In the genomic region with DNA sequence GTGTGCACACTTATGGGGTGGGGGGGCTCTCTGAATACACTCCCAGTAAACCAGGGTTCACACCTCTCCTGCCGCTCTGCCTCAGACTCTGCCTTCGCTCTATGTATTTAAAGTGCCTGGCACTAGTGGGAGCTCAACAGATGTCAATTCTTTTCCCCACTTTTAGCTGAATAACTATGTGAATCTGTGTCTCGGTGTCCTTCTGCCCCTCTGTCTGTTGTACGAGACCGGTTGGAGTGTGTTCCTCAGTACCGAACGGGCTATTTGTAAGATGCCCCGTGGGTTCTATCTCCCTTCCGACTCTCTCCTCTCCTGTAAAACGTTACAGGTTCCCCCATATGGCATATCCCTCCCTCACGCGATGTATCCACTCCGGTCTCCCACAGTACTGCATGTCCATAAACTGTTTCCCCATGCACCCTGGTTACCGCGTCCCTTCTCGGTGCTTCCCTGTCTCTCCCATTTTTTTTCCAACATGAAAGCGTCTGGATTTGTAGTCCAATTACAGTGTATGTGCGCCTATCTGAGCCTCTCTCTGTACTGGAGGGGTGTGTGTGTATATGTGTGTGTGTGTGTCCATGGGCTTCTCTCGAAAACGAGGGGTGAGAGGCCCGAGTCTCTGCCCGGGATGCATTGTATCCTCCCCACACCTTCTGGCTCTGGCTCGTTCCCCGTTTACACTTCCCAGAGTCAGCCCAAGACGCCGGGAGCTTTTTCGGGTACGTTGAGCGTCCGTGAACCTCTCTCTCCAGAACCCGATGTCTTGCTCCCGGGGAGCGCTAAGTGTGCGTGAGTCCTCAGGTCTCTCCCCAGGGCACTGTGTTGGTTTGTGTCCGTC, we compare ENCODE assay signal across 8 cellular contexts. TPM values are rescaled to one million over a fixed set of nuclear protein-coding genes. Genes with fewer than 3 reads are reported as not detected.
DNase-seq lines count a peak whose midpoint lies in the region; ATAC-seq lines count a peak whose summit lies in the region.

No MANE protein-coding gene starts in this region.

- H3K9ac ChIP-seq in subcutaneous abdominal adipose tissue (ENCODE audit: low read length in 5 of 5): peak overlapping the region; percentile 77 to 98 (median 97)

- peak overlapping the region; percentile 93 for H3K27ac ChIP-seq in subcutaneous abdominal adipose tissue (ENCODE audit: low read depth, low read length)

- peak in 2 of 3 experiments; percentile 34 to 52 for DNase-seq in NCI-H1417 (lab: John Stamatoyannopoulos, UW)
- DNase-seq in NCI-H1417 treated with DMSO at 0.1 percent for 48 hours (lab: John Stamatoyannopoulos, UW): no peak
- DNase-seq in NOMO-1 (lab: John Stamatoyannopoulos, UW; ENCODE audit: unreplicated experiment in 2 of 2): peak; percentile 42 to 63
- DNase-seq in cerebellum (ENCODE audit: low spot score): peak; percentile 30
- DNase-seq in left lobe of liver (ENCODE audit: low spot score): no peak
- no peak for DNase-seq in T-helper 9 cell
- DNase-seq in iPS-NIHi11 (ENCODE audit: low spot score): no peak

- H3K9me3 ChIP-seq in subcutaneous abdominal adipose tissue (ENCODE audit: control insufficient read depth in 5 of 5, low read length in 5 of 5): no peaks in the 10 kb centered on the region

- no peaks in the 10 kb centered on the region for H3K27me3 ChIP-seq in subcutaneous abdominal adipose tissue (ENCODE audit: control insufficient read depth in 5 of 5, insufficient read depth in 4 of 5, low read length in 5 of 5)

- H3K4me3 ChIP-seq in subcutaneous abdominal adipose tissue (ENCODE audit: low read depth in 1 of 5, low read length in 5 of 5): peak overlapping the region; percentile 86 to 100 (median 97)

- H3K4me1 ChIP-seq in subcutaneous abdominal adipose tissue (ENCODE audit: control insufficient read depth in 5 of 5, insufficient read depth in 5 of 5, low read length in 5 of 5): peaks cover 5 to 59% (median 45%) of the 10 kb centered on the region in 5 donors

- peak; percentile 4 for ATAC-seq in left lobe of liver

- no peaks in the 10 kb centered on the region for H3K36me3 ChIP-seq in subcutaneous abdominal adipose tissue (ENCODE audit: control insufficient read depth in 5 of 5, insufficient read depth in 5 of 5, low read length in 5 of 5)

RNA-seq across cellular contexts. Expression of a gene that starts 1.5 kb away (rescaled TPM):
- total RNA-seq in cerebellum (5.4 TPM), left lobe of liver (76.4 TPM)

Comparison
In these comparisons a context has a peak if more than half of its experiments do, and no peak if none do; other contexts are left out.
1. DNase-seq: peak in NCI-H1417 (2 of 3), NOMO-1 (2 of 2) and cerebellum (single experiment); none in NCI-H1417 treated with DMSO at 0.1 percent for 48 hours (single experiment), left lobe of liver (single experiment), T-helper 9 cell (single experiment) and iPS-NIHi11 (single experiment).
2. RNA of a gene that starts 1.5 kb away (total RNA-seq): 76.4 TPM in left lobe of liver (single experiment); 5.4 TPM in cerebellum (single experiment); every median in the first group is over 10 times any median in the second.